ENCODE assay signal across 1 cellular context in the genomic region with DNA sequence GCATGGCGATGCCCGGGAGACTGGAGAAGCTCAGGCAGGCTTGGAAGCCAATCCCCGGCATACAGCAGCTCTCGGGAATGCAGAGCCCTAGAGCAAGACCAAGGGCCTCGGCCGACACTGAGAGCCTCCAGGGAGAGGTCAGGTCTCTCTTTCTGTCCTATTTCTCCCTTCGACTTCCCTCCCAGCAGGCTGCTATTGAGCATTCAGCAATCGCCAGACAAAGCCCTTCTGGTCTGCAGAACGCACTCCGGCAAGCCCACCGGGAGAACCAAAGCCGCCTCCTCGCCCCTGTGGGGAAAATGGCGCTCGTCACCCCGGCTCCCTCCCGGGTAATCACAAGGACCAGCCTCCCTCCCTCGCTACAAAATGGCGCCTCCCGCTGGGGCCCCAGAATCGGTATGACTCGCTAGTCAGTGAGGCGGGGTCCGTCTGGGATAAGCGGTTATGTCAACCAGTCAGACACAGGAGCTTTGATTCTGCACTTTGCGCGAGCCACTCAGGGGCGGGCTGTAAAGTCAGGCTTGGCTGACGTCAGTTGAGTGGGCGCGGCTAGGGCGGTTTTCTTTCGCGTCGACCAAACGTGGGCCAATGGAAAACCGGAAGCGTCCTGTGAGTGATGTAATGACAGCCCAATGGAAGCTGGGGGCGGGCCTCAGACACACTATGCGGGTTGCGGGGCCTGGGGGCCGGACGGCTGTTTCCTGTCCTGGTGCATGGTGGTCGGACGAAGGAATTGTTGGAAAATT.
TF ChIP-seq lines count a peak whose summit lies in the region.

A gene (plus strand): TSS at position 691 of the 746 bp plus-strand sequence. CDS start 10,297 bp downstream, outside the sequence.

TF ChIP-seq in K562, 482 proteins besides CTCF, POLR2A, EP300 and RAD21 (continued from another document and continues in another):
- TF ChIP-seq, protein P1, sequence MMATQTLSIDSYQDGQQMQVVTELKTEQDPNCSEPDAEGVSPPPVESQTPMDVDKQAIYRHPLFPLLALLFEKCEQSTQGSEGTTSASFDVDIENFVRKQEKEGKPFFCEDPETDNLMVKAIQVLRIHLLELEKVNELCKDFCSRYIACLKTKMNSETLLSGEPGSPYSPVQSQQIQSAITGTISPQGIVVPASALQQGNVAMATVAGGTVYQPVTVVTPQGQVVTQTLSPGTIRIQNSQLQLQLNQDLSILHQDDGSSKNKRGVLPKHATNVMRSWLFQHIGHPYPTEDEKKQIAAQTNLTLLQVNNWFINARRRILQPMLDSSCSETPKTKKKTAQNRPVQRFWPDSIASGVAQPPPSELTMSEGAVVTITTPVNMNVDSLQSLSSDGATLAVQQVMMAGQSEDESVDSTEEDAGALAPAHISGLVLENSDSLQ (IDR thresholded peaks at IDR 0.05), result peak; percentile 100
- TF ChIP-seq FOXA3 (CRISPR knock-in tag; conservative IDR thresholded peaks at IDR 0.05 in 1 of 2, IDR thresholded peaks at IDR 0.05 in 1 of 2) (no peak), RBM17 (IDR thresholded peaks at IDR 0.05; ENCODE audit: borderline replicate concordance, low read depth, low read length) (no peak), KLF6 (CRISPR knock-in tag; IDR thresholded peaks at IDR 0.05; ENCODE audit: borderline replicate concordance) (peak; percentile 87; the same call in 1 of the 2 replicates), CBX8 (IDR thresholded peaks at IDR 0.05; ENCODE audit: borderline replicate concordance, extremely low read depth, low read depth, low read length, poor library complexity, severe bottlenecking) (no peak), CC2D1A (IDR thresholded peaks at IDR 0.05) (peak; percentile 10), ZNF217 (CRISPR knock-in tag; IDR thresholded peaks at IDR 0.05) (no peak), RBM15 (IDR thresholded peaks at IDR 0.05; ENCODE audit: insufficient read depth, low read length) (no peak), ATF1 (CRISPR knock-in tag; IDR thresholded peaks at IDR 0.05) (peak; percentile 73), ATF1 (tag; IDR thresholded peaks at IDR 0.05) (peak; percentile 100), THRAP3 (IDR thresholded peaks at IDR 0.05; ENCODE audit: borderline replicate concordance) (no peak), ZC3H8 (IDR thresholded peaks at IDR 0.05) (0 out of 2 replicates have a peak, but pooled peaks have one; percentile 33), ERF (CRISPR knock-in tag; IDR thresholded peaks at IDR 0.05) (no peak), YBX1 (IDR thresholded peaks at IDR 0.05) (no peak), EP400 (IDR thresholded peaks at IDR 0.05) (peak; percentile 99), ESRRA (IDR thresholded peaks at IDR 0.05; ENCODE audit: borderline replicate concordance, low read depth) (peak; percentile 54; the same call in 1 of the 2 replicates), CBX5 (IDR thresholded peaks at IDR 0.05; ENCODE audit: borderline replicate concordance, low read depth) (no peak), ZC3H4 (CRISPR knock-in tag; IDR thresholded peaks at IDR 0.05; ENCODE audit: borderline replicate concordance) (no peak), FOXP1 (CRISPR knock-in tag; IDR thresholded peaks at IDR 0.05) (no peak), ARID1B (IDR thresholded peaks at IDR 0.05) (peak; percentile 39; the same call in 1 of the 2 replicates), CTBP1 (IDR thresholded peaks at IDR 0.05; ENCODE audit: borderline replicate concordance) (no peak), PHB2 (IDR thresholded peaks at IDR 0.05; ENCODE audit: low read depth) (no peak), MEF2D (tag; conservative IDR thresholded peaks at IDR 0.05; ENCODE audit: low read depth) (0 out of 2 replicates have a peak, but pooled peaks have one; percentile 52), ZNF77 (CRISPR knock-in tag; IDR thresholded peaks at IDR 0.05) (no peak), SMARCA4 (IDR thresholded peaks at IDR 0.05) (no peak), L3MBTL2 (IDR thresholded peaks at IDR 0.05) (no peak), POLR2AphosphoS5 (IDR thresholded peaks at IDR 0.05; ENCODE audit: control insufficient read depth, insufficient read depth, low read depth, low read length) (peak; percentile 87), HDAC6 (IDR thresholded peaks at IDR 0.05; ENCODE audit: low read depth, low read length) (no peak), NFATC3 (IDR thresholded peaks at IDR 0.05) (0 out of 2 replicates have a peak, but pooled peaks have one; percentile 25), CHCHD3 (CRISPR knock-in tag; IDR thresholded peaks at IDR 0.05) (peak; percentile 37; the same call in 1 of the 2 replicates), ZFP30 (CRISPR knock-in tag; IDR thresholded peaks at IDR 0.05; ENCODE audit: borderline replicate concordance) (no peak), ETV1 (tag; conservative IDR thresholded peaks at IDR 0.05; ENCODE audit: low read depth) (peak; percentile 77), ZNF146 (CRISPR knock-in tag; IDR thresholded peaks at IDR 0.05; ENCODE audit: unreplicated experiment) (no peak), ILF3 (IDR thresholded peaks at IDR 0.05; ENCODE audit: borderline replicate concordance) (no peak), ZNF133 (CRISPR knock-in tag; IDR thresholded peaks at IDR 0.05) (no peak), SMAD2 (IDR thresholded peaks at IDR 0.05; ENCODE audit: low read depth, low read length) (no peak), SREBF1 (IDR thresholded peaks at IDR 0.05; ENCODE audit: borderline replicate concordance, low read depth, low read length) (no peak), ZNF644 (tag; IDR thresholded peaks at IDR 0.05; ENCODE audit: low read depth) (0 out of 2 replicates have a peak, but pooled peaks have one; percentile 22), RAD51 (IDR thresholded peaks at IDR 0.05; ENCODE audit: borderline replicate concordance, low read depth) (no peak), HLTF (IDR thresholded peaks at IDR 0.05) (no peak), COPS2 (conservative IDR thresholded peaks at IDR 0.05) (no peak)
- TF ChIP-seq, protein P2, sequence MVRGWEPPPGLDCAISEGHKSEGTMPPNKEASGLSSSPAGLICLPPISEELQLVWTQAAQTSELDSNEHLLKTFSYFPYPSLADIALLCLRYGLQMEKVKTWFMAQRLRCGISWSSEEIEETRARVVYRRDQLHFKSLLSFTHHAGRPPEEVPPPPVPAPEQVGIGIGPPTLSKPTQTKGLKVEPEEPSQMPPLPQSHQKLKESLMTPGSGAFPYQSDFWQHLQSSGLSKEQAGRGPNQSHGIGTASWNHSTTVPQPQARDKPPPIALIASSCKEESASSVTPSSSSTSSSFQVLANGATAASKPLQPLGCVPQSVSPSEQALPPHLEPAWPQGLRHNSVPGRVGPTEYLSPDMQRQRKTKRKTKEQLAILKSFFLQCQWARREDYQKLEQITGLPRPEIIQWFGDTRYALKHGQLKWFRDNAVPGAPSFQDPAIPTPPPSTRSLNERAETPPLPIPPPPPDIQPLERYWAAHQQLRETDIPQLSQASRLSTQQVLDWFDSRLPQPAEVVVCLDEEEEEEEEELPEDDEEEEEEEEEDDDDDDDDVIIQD (CRISPR knock-in tag; IDR thresholded peaks at IDR 0.05), result no peak
- TF ChIP-seq, protein P3, sequence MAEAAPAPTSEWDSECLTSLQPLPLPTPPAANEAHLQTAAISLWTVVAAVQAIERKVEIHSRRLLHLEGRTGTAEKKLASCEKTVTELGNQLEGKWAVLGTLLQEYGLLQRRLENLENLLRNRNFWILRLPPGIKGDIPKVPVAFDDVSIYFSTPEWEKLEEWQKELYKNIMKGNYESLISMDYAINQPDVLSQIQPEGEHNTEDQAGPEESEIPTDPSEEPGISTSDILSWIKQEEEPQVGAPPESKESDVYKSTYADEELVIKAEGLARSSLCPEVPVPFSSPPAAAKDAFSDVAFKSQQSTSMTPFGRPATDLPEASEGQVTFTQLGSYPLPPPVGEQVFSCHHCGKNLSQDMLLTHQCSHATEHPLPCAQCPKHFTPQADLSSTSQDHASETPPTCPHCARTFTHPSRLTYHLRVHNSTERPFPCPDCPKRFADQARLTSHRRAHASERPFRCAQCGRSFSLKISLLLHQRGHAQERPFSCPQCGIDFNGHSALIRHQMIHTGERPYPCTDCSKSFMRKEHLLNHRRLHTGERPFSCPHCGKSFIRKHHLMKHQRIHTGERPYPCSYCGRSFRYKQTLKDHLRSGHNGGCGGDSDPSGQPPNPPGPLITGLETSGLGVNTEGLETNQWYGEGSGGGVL (CRISPR knock-in tag; IDR thresholded peaks at IDR 0.05), result no peak
- TF ChIP-seq, protein P4, sequence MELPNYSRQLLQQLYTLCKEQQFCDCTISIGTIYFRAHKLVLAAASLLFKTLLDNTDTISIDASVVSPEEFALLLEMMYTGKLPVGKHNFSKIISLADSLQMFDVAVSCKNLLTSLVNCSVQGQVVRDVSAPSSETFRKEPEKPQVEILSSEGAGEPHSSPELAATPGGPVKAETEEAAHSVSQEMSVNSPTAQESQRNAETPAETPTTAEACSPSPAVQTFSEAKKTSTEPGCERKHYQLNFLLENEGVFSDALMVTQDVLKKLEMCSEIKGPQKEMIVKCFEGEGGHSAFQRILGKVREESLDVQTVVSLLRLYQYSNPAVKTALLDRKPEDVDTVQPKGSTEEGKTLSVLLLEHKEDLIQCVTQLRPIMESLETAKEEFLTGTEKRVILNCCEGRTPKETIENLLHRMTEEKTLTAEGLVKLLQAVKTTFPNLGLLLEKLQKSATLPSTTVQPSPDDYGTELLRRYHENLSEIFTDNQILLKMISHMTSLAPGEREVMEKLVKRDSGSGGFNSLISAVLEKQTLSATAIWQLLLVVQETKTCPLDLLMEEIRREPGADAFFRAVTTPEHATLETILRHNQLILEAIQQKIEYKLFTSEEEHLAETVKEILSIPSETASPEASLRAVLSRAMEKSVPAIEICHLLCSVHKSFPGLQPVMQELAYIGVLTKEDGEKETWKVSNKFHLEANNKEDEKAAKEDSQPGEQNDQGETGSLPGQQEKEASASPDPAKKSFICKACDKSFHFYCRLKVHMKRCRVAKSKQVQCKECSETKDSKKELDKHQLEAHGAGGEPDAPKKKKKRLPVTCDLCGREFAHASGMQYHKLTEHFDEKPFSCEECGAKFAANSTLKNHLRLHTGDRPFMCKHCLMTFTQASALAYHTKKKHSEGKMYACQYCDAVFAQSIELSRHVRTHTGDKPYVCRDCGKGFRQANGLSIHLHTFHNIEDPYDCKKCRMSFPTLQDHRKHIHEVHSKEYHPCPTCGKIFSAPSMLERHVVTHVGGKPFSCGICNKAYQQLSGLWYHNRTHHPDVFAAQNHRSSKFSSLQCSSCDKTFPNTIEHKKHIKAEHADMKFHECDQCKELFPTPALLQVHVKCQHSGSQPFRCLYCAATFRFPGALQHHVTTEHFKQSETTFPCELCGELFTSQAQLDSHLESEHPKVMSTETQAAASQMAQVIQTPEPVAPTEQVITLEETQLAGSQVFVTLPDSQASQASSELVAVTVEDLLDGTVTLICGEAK (IDR thresholded peaks at IDR 0.05), result peak; percentile 94
- TF ChIP-seq, protein P4 (CRISPR knock-in tag; IDR thresholded peaks at IDR 0.05), result no peak
- TF ChIP-seq, protein P5, sequence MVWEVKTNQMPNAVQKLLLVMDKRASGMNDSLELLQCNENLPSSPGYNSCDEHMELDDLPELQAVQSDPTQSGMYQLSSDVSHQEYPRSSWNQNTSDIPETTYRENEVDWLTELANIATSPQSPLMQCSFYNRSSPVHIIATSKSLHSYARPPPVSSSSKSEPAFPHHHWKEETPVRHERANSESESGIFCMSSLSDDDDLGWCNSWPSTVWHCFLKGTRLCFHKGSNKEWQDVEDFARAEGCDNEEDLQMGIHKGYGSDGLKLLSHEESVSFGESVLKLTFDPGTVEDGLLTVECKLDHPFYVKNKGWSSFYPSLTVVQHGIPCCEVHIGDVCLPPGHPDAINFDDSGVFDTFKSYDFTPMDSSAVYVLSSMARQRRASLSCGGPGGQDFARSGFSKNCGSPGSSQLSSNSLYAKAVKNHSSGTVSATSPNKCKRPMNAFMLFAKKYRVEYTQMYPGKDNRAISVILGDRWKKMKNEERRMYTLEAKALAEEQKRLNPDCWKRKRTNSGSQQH (CRISPR knock-in tag; IDR thresholded peaks at IDR 0.05), result no peak
- TF ChIP-seq, protein P6, sequence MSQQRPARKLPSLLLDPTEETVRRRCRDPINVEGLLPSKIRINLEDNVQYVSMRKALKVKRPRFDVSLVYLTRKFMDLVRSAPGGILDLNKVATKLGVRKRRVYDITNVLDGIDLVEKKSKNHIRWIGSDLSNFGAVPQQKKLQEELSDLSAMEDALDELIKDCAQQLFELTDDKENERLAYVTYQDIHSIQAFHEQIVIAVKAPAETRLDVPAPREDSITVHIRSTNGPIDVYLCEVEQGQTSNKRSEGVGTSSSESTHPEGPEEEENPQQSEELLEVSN (IDR thresholded peaks at IDR 0.05; ENCODE audit: borderline replicate concordance in 1 of 2, extremely low read depth in 1 of 2, insufficient read depth in 1 of 2, insufficient read length in 1 of 2, low read depth in 1 of 2, low read length in 1 of 2, poor library complexity in 1 of 2, severe bottlenecking in 1 of 2), result peak; percentile 50 to 60
- TF ChIP-seq, protein P7, sequence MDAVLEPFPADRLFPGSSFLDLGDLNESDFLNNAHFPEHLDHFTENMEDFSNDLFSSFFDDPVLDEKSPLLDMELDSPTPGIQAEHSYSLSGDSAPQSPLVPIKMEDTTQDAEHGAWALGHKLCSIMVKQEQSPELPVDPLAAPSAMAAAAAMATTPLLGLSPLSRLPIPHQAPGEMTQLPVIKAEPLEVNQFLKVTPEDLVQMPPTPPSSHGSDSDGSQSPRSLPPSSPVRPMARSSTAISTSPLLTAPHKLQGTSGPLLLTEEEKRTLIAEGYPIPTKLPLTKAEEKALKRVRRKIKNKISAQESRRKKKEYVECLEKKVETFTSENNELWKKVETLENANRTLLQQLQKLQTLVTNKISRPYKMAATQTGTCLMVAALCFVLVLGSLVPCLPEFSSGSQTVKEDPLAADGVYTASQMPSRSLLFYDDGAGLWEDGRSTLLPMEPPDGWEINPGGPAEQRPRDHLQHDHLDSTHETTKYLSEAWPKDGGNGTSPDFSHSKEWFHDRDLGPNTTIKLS (IDR thresholded peaks at IDR 0.05; ENCODE audit: borderline replicate concordance, low read depth), result peak; percentile 47; the same call in 1 of the 2 replicates
